16 cellular contexts compared by ENCODE assay signal in the genomic region with DNA sequence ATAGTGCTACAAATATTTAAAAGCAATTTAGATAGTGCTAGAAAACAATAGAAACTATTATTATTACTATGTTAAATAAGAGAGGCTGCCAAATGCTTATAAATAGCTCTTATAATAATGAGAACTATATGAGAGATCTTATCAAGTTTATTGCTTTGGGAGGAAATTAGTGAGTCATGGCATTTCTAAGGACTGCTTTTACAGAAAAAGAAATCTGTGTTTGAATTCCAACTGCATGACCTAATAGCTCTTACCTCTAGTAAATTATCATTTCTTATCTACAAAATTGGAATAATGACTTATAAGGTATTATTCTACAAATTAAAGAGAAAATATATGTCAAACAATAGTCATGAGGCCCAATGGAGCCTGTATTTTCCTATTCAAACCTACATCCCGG.
"Had no signal": no experiment of that assay in that cellular context is flagged by ENCODE, and none has a peak within 500 bp of the region (broad histone marks: within the 10 kb centered on the region; RNA-seq: fewer than 3 reads in every experiment).

No MANE protein-coding gene starts in this region.

- H3K4me3 Mint-ChIP-seq: activated naive CD4-positive, alpha-beta T cell treated with anti-CD3 and anti-CD28 coated beads for 36 hours; activated naive CD8-positive, alpha-beta T cell treated with anti-CD3 and anti-CD28 coated beads, Interleukin-2, amount 50 U/mL, for 24 hours; effector memory CD8-positive, alpha-beta T cell; memory B cell; natural killer cell; stimulated activated naive CD8-positive, alpha-beta T cell treated with anti-CD3 and anti-CD28 coated beads, Interleukin-15, amount 100 ng/mL, for 72 hours had no signal

- H3K27me3 ChIP-seq: gastrocnemius medialis, heart right ventricle, neutrophil, right atrium auricular region, upper lobe of left lung had no signal

- H3K9me3 Mint-ChIP-seq: activated naive CD4-positive, alpha-beta T cell treated with anti-CD3 and anti-CD28 coated beads for 36 hours; activated naive CD8-positive, alpha-beta T cell treated with anti-CD3 and anti-CD28 coated beads, Interleukin-2, amount 50 U/mL, for 24 hours; activated T-helper 2 cell treated with anti-CD3 and anti-CD28 coated beads, Interferon-gamma antibody, Interleukin-2, Interleukin-4, amounts not matched to agents 10 μg/mL and 5 μg/mL and 100 μg/mL, durations not matched to agents 14 hours and 24 hours and 36 hours; memory B cell had no signal

- H3K9me3 ChIP-seq: gastrocnemius medialis, heart right ventricle, left ventricle myocardium inferior, neutrophil, right atrium auricular region, upper lobe of left lung had no signal

- H3K27ac ChIP-seq: gastrocnemius medialis, heart right ventricle, left ventricle myocardium inferior, neutrophil, right atrium auricular region, upper lobe of left lung, WERI-Rb-1 had no signal

- H3K4me3 ChIP-seq: gastrocnemius medialis, heart right ventricle, left ventricle myocardium inferior, right atrium auricular region, upper lobe of left lung had no signal

- H3K36me3 Mint-ChIP-seq: memory B cell had no signal

- H3K27me3 Mint-ChIP-seq: activated naive CD8-positive, alpha-beta T cell treated with anti-CD3 and anti-CD28 coated beads, Interleukin-2, amount 50 U/mL, for 24 hours; effector memory CD8-positive, alpha-beta T cell; memory B cell; stimulated activated naive CD8-positive, alpha-beta T cell treated with anti-CD3 and anti-CD28 coated beads, Interleukin-15, amount 100 ng/mL, for 72 hours had no signal

- H3K4me1 Mint-ChIP-seq: activated naive CD8-positive, alpha-beta T cell treated with anti-CD3 and anti-CD28 coated beads, Interleukin-2, amount 50 U/mL, for 24 hours; memory B cell; natural killer cell; stimulated activated naive CD8-positive, alpha-beta T cell treated with anti-CD3 and anti-CD28 coated beads, Interleukin-15, amount 100 ng/mL, for 72 hours had no signal

- H3K27ac Mint-ChIP-seq: activated naive CD4-positive, alpha-beta T cell treated with anti-CD3 and anti-CD28 coated beads for 36 hours; activated naive CD8-positive, alpha-beta T cell treated with anti-CD3 and anti-CD28 coated beads, Interleukin-2, amount 50 U/mL, for 24 hours; activated T-helper 2 cell treated with anti-CD3 and anti-CD28 coated beads, Interferon-gamma antibody, Interleukin-2, Interleukin-4, amounts not matched to agents 10 μg/mL and 5 μg/mL and 100 μg/mL, durations not matched to agents 14 hours and 24 hours and 36 hours; effector memory CD8-positive, alpha-beta T cell; memory B cell; natural killer cell; stimulated activated naive CD8-positive, alpha-beta T cell treated with anti-CD3 and anti-CD28 coated beads, Interleukin-15, amount 100 ng/mL, for 72 hours had no signal

- DNase-seq: activated CD4-positive, alpha-beta T cell treated with anti-CD3 and anti-CD28 coated beads, Interleukin-2, amount 50 U/mL, for 48 hours; activated naive CD4-positive, alpha-beta T cell treated with anti-CD3 and anti-CD28 coated beads for 36 hours; activated naive CD8-positive, alpha-beta T cell treated with anti-CD3 and anti-CD28 coated beads, Interleukin-2, amount 50 U/mL, for 24 hours; dermis blood vessel endothelial cell; effector memory CD8-positive, alpha-beta T cell; gastrocnemius medialis; heart right ventricle; left ventricle myocardium inferior; natural killer cell; stimulated activated naive CD8-positive, alpha-beta T cell treated with anti-CD3 and anti-CD28 coated beads, Interleukin-15, amount 100 ng/mL, for 72 hours; upper lobe of left lung; WERI-Rb-1 had no signal

- H3K4me1 ChIP-seq: gastrocnemius medialis, heart right ventricle, left ventricle myocardium inferior, right atrium auricular region, upper lobe of left lung had no signal

- H3K36me3 ChIP-seq: gastrocnemius medialis, heart right ventricle, left ventricle myocardium inferior, neutrophil, right atrium auricular region, upper lobe of left lung, WERI-Rb-1 had no signal

- ATAC-seq: activated naive CD8-positive, alpha-beta T cell treated with anti-CD3 and anti-CD28 coated beads, Interleukin-2, amount 50 U/mL, for 24 hours; effector memory CD8-positive, alpha-beta T cell; gastrocnemius medialis; heart right ventricle; natural killer cell; stimulated activated naive CD8-positive, alpha-beta T cell treated with anti-CD3 and anti-CD28 coated beads, Interleukin-15, amount 100 ng/mL, for 72 hours had no signal
